In genomic region chr11:3786781-3787428, GRCh38 we compare ENCODE assay signal across 10 cellular contexts. TPM values are rescaled to one million over a fixed set of nuclear protein-coding genes. Genes with fewer than 3 reads are reported as not detected.
DNase-seq lines count a peak whose midpoint lies in the region; ATAC-seq and TF ChIP-seq lines count a peak whose summit lies in the region.
"Had no signal": no experiment of that assay in that cellular context is flagged by ENCODE, and none has a peak within 500 bp of the region (broad histone marks: within the 10 kb centered on the region; RNA-seq: fewer than 3 reads in every experiment).

No MANE protein-coding gene starts in this region.

- intact Hi-C loops in CD4-positive, alpha-beta T cell (cut with DNase I, micrococcal nuclease): no loop called here
- intact Hi-C loops in uterus (cut with DNase I; ENCODE audit: low total_unique reads): no loop called here

- POLR2A ChIA-PET in CD4-positive, alpha-beta T cell (lab: Charles Lee): interaction anchor here (3.0 to 3.4 kb wide), 2 partner anchors 10 to 22 kb away, joined by 12 to 25 read pairs; partner anchors contain the start of genes NUP98 and PGAP2
- POLR2A ChIA-PET in naive thymus-derived CD8-positive, alpha-beta T cell (lab: Charles Lee): interaction anchor here (0.6 to 1.0 kb wide), 2 partner anchors 8 to 102 kb away, joined by 5 to 8 read pairs; no protein-coding TSS in a partner anchor

- H3K27ac ChIP-seq in CD4-positive, alpha-beta T cell (ENCODE audit: low read depth, low read length): no peak overlapping the region
- H3K27ac ChIP-seq in KOPT-K1 (ENCODE audit: low read depth, low read length, poor library complexity, severe bottlenecking): peak overlapping the region; percentile 65
- no peak overlapping the region for H3K27ac ChIP-seq in uterus
- H3K27ac ChIP-seq: vagina had no signal

- no peaks in the 10 kb centered on the region for H3K27me3 Mint-ChIP-seq in CD4-positive, alpha-beta T cell
- no peaks in the 10 kb centered on the region for H3K27me3 Mint-ChIP-seq in central memory CD8-positive, alpha-beta T cell
- no peaks in the 10 kb centered on the region for H3K27me3 Mint-ChIP-seq in naive thymus-derived CD8-positive, alpha-beta T cell

- H3K4me3 ChIP-seq in uterus: no peak overlapping the region
- H3K4me3 ChIP-seq: vagina had no signal

- no peaks in the 10 kb centered on the region for H3K4me1 ChIP-seq in uterus

- H3K27me3 ChIP-seq in CD4-positive, alpha-beta T cell (ENCODE audit: control insufficient read depth, insufficient read depth, low read length): no peaks in the 10 kb centered on the region
- no peaks in the 10 kb centered on the region for H3K27me3 ChIP-seq in uterus
- H3K27me3 ChIP-seq: vagina had no signal

- no peaks in the 10 kb centered on the region for H3K9me3 Mint-ChIP-seq in CD4-positive, alpha-beta T cell
- H3K9me3 Mint-ChIP-seq in central memory CD8-positive, alpha-beta T cell: no peaks in the 10 kb centered on the region
- no peaks in the 10 kb centered on the region for H3K9me3 Mint-ChIP-seq in naive thymus-derived CD8-positive, alpha-beta T cell

- no peak for TF ChIP-seq POLR2A in uterus (IDR thresholded peaks at IDR 0.05)

- peak overlapping the region; percentile 22 for H3K4me3 Mint-ChIP-seq in CD4-positive, alpha-beta T cell
- H3K4me3 Mint-ChIP-seq in central memory CD8-positive, alpha-beta T cell: no peak overlapping the region
- H3K4me3 Mint-ChIP-seq in naive thymus-derived CD8-positive, alpha-beta T cell: peak overlapping the region in 8 of 10 donors; percentile 2 to 50 (median 20)

- no peak for TF ChIP-seq CTCF in CD4-positive, alpha-beta T cell (IDR thresholded peaks at IDR 0.05)
- TF ChIP-seq CTCF in uterus (IDR thresholded peaks at IDR 0.05): no peak

- CTCF ChIA-PET in CD4-positive, alpha-beta T cell (lab: Charles Lee): interaction anchor here (6.3 kb wide), 1 partner anchor 22 kb away, joined by 37 read pairs; the partner anchor contains the start of gene PGAP2

- peak overlapping the region; percentile 85 for H3K27ac Mint-ChIP-seq in CD4-positive, alpha-beta T cell
- peak overlapping the region; percentile 95 for H3K27ac Mint-ChIP-seq in central memory CD8-positive, alpha-beta T cell (ENCODE audit: low read depth)
- peak overlapping the region; percentile 84 to 99 (median 96) for H3K27ac Mint-ChIP-seq in naive thymus-derived CD8-positive, alpha-beta T cell

- H3K9me3 ChIP-seq in CD4-positive, alpha-beta T cell (ENCODE audit: control insufficient read depth, low read length): no peaks in the 10 kb centered on the region
- H3K9me3 ChIP-seq in KOPT-K1 (ENCODE audit: insufficient read depth, low read length, poor library complexity, severe bottlenecking): no peaks in the 10 kb centered on the region
- H3K9me3 ChIP-seq in uterus: no peaks in the 10 kb centered on the region
- H3K9me3 ChIP-seq: vagina had no signal

- H3K36me3 ChIP-seq in KOPT-K1 (ENCODE audit: insufficient read depth, low read length): peaks cover 70% of the 10 kb centered on the region
- H3K36me3 ChIP-seq in uterus: no peaks in the 10 kb centered on the region

- peaks cover 73% of the 10 kb centered on the region for H3K4me1 Mint-ChIP-seq in CD4-positive, alpha-beta T cell (ENCODE audit: low read depth)
- H3K4me1 Mint-ChIP-seq in central memory CD8-positive, alpha-beta T cell: peaks cover 63% of the 10 kb centered on the region
- H3K4me1 Mint-ChIP-seq in naive thymus-derived CD8-positive, alpha-beta T cell: peaks cover 26 to 78% (median 71%) of the 10 kb centered on the region in 4 donors

- peaks cover 58% of the 10 kb centered on the region for H3K36me3 Mint-ChIP-seq in CD4-positive, alpha-beta T cell (ENCODE audit: low read depth)
- peaks cover 27% of the 10 kb centered on the region for H3K36me3 Mint-ChIP-seq in central memory CD8-positive, alpha-beta T cell (ENCODE audit: insufficient read depth)
- peaks cover 0 to 53% (median 7%) of the 10 kb centered on the region in 3 donors for H3K36me3 Mint-ChIP-seq in naive thymus-derived CD8-positive, alpha-beta T cell

- no peak for ATAC-seq in CD4-positive, alpha-beta T cell (ENCODE audit: poor library complexity)
- no peak for ATAC-seq in central memory CD8-positive, alpha-beta T cell (replicated peaks; ENCODE audit: extremely low read depth, poor library complexity, severe bottlenecking)
- ATAC-seq in naive thymus-derived CD8-positive, alpha-beta T cell: no peak
- ATAC-seq in HG02840 (IDR thresholded peaks at IDR 0.05; ENCODE audit: low FRiP score, unreplicated experiment): no peak

- DNase-seq in CD4-positive, alpha-beta T cell: no peak
- no peak for DNase-seq in central memory CD8-positive, alpha-beta T cell (ENCODE audit: low spot score in 2 of 2)
- no peak for DNase-seq in naive thymus-derived CD8-positive, alpha-beta T cell
- DNase-seq in uterus (no peak), MV-4-11 (lab: John Stamatoyannopoulos, UW) (no peak), NK-92 (lab: John Stamatoyannopoulos, UW; ENCODE audit: unreplicated experiment) (no peak)
- DNase-seq: NCI-H2081 had no signal

RNA-seq across cellular contexts. Expression of gene NUP98, which starts 10.4 kb away (rescaled TPM):
- 100 to 1,000 TPM; 161 to 186 TPM for total RNA-seq in CD4-positive, alpha-beta T cell
- 100 to 1,000 TPM; 106 to 126 TPM for total RNA-seq in naive thymus-derived CD8-positive, alpha-beta T cell
- 10 to 100 TPM; 31.8 to 50.9 (median 44.9) TPM for polyA plus RNA-seq in naive thymus-derived CD8-positive, alpha-beta T cell
- 100 to 1,000 TPM in 3 of 4 donors, 10 to 100 TPM in 1; 55.1 to 189 (median 123) TPM for total RNA-seq in uterus

RNA-seq across cellular contexts. Expression of gene PGAP2, which starts 21.5 kb away (rescaled TPM):
- total RNA-seq in CD4-positive, alpha-beta T cell: 10 to 100 TPM; 20.9 to 23.6 TPM
- total RNA-seq in naive thymus-derived CD8-positive, alpha-beta T cell: 10 to 100 TPM; 23.0 to 23.1 TPM
- 10 to 100 TPM; 13.6 to 24.2 (median 21.9) TPM for polyA plus RNA-seq in naive thymus-derived CD8-positive, alpha-beta T cell
- 10 to 100 TPM in 3 of 4 donors, not detected in 1; 12.2 to 16.5 (median 13.8) TPM for total RNA-seq in uterus

RNA-seq across cellular contexts. Expression of gene RHOG, which starts 53.9 kb away (rescaled TPM):
- total RNA-seq in CD4-positive, alpha-beta T cell: 100 to 1,000 TPM; 101 to 106 TPM
- total RNA-seq in naive thymus-derived CD8-positive, alpha-beta T cell: 10 to 100 TPM; 78.4 to 79.3 TPM
- polyA plus RNA-seq in naive thymus-derived CD8-positive, alpha-beta T cell: 100 to 1,000 TPM; 125 to 175 (median 144) TPM
- 10 to 100 TPM; 10.5 to 46.9 (median 38.1) TPM for total RNA-seq in uterus
